11 cellular contexts compared by ENCODE assay signal in the genomic region with DNA sequence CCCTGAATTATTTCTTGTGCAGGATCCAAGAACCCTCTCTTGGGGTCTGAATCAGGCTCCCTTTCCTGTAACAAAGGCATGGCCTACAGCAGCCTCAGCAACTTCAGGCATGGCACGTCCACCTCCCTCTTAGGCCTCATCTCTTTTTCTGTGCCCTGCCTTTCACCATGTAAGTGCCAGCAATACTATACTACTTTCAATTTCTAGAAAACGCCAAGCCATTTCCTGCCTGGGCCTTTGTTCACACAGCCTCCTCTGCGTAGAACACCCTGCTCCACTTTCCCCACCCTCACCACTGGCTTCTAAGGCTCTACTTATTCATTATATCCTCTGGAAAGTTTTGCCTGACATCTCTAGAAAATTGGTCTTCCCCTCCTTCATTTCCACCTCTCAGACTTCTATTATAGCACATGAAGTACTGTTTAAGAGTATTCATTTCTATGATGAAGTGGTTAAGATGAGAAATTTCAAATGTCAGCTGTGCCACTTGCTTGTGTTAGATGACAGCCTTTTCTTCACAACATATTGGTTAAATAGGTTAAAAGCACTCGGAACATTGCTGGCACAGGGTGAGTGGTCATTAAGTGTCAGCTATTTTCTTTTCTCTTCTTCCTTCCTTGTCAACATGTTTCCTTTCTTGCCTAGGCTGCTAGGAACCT. TPM values are rescaled to one million over a fixed set of nuclear protein-coding genes. Genes with fewer than 3 reads are reported as not detected.
DNase-seq lines count a peak whose midpoint lies in the region; ATAC-seq and TF ChIP-seq lines count a peak whose summit lies in the region.
"Had no signal": no experiment of that assay in that cellular context is flagged by ENCODE, and none has a peak within 500 bp of the region (broad histone marks: within the 10 kb centered on the region; RNA-seq: fewer than 3 reads in every experiment).

No MANE protein-coding gene starts in this region.

- CTCF ChIA-PET in CD8-positive, alpha-beta T cell (lab: Charles Lee), result no interaction called here

- peak overlapping the region; percentile 91 for H3K27ac Mint-ChIP-seq in CD8-positive, alpha-beta T cell

- TF ChIP-seq CTCF in CD8-positive, alpha-beta T cell (IDR thresholded peaks at IDR 0.05), result no peak
- TF ChIP-seq CTCF in Peyer's patch (IDR thresholded peaks at IDR 0.05) (no peak), gastroesophageal sphincter (IDR thresholded peaks at IDR 0.05) (no peak)

- H3K4me1 ChIP-seq in CD8-positive, alpha-beta T cell (ENCODE audit: insufficient read depth, low read length), result peaks cover 8% of the 10 kb centered on the region
- H3K4me1 ChIP-seq in Peyer's patch (peaks cover 0 to 10% (median 0%) of the 10 kb centered on the region in 4 donors), gastroesophageal sphincter (peaks cover 0 to 8% (median 0%) of the 10 kb centered on the region in 3 donors)

- 79 to 84% methylated on average over 4 of the region's 4 CpGs for WGBS in gastroesophageal sphincter (ENCODE audit: low coverage in 1 of 2), 2 donors

- peaks cover 14% of the 10 kb centered on the region for H3K4me1 Mint-ChIP-seq in CD8-positive, alpha-beta T cell (ENCODE audit: low read depth)

- H3K27me3 Mint-ChIP-seq in CD8-positive, alpha-beta T cell (ENCODE audit: low read depth), result peaks cover 7% of the 10 kb centered on the region

- H3K36me3 ChIP-seq in CD8-positive, alpha-beta T cell (ENCODE audit: insufficient read depth, low read length), result no peaks in the 10 kb centered on the region
- H3K36me3 ChIP-seq in Peyer's patch, result no peaks in the 10 kb centered on the region
- H3K36me3 ChIP-seq in gastroesophageal sphincter, result no peaks in the 10 kb centered on the region

- peak in 5 of 7 experiments; percentile 11 to 59 (median 15) for DNase-seq in CD8-positive, alpha-beta T cell
- DNase-seq in Peyer's patch (no peak), COR-L47 (lab: John Stamatoyannopoulos, UW) (no peak)
- peak; percentile 20 for DNase-seq in activated naive CD4-positive, alpha-beta T cell treated with Interleukin-2 at 50 U/mL for 16 hours
- DNase-seq in stimulated activated CD4-positive, alpha-beta T cell treated with anti-CD3 and anti-CD28 coated beads, Interleukin-12 subunit alpha, Interleukin-12 subunit beta, amount 100 ng/mL, for 24 hours (ENCODE audit: low read depth in 2 of 2), result peak; percentile 2 to 33
- DNase-seq: erythroblast, NCI-H146 had no signal

- peak; percentile 58 for ATAC-seq in CD8-positive, alpha-beta T cell
- ATAC-seq in GM21447 (IDR thresholded peaks at IDR 0.05; ENCODE audit: unreplicated experiment) (no peak), gastroesophageal sphincter (no peak), GM18861 (IDR thresholded peaks at IDR 0.05; ENCODE audit: unreplicated experiment) (no peak)

- TF ChIP-seq POLR2A in Peyer's patch (IDR thresholded peaks at IDR 0.05) (no peak), gastroesophageal sphincter (IDR thresholded peaks at IDR 0.05) (no peak)

- H3K27ac ChIP-seq in CD8-positive, alpha-beta T cell (ENCODE audit: low read depth, low read length), result peak overlapping the region; percentile 26
- H3K27ac ChIP-seq in Peyer's patch, result peak overlapping the region in 3 of 4 donors; percentile 30 to 84 (median 77)
- H3K27ac ChIP-seq in gastroesophageal sphincter, result no peak overlapping the region

- no peak overlapping the region for H3K4me3 ChIP-seq in CD8-positive, alpha-beta T cell (ENCODE audit: low read depth, low read length)
- no peak overlapping the region for H3K4me3 ChIP-seq in Peyer's patch
- no peak overlapping the region for H3K4me3 ChIP-seq in gastroesophageal sphincter

- H3K4me3 Mint-ChIP-seq in CD8-positive, alpha-beta T cell, result peak overlapping the region; percentile 78

- no peaks in the 10 kb centered on the region for H3K27me3 ChIP-seq in CD8-positive, alpha-beta T cell (ENCODE audit: insufficient read depth, low read length)
- no peaks in the 10 kb centered on the region for H3K27me3 ChIP-seq in Peyer's patch
- peaks cover 13% of the 10 kb centered on the region for H3K27me3 ChIP-seq in gastroesophageal sphincter

- POLR2A ChIA-PET in CD8-positive, alpha-beta T cell (lab: Charles Lee), result no interaction called here

- no peaks in the 10 kb centered on the region for H3K36me3 Mint-ChIP-seq in CD8-positive, alpha-beta T cell

- no peak for TF ChIP-seq EP300 in gastroesophageal sphincter (IDR thresholded peaks at IDR 0.05)

- no peaks in the 10 kb centered on the region for H3K9me3 ChIP-seq in CD8-positive, alpha-beta T cell (ENCODE audit: low read length)
- H3K9me3 ChIP-seq in Peyer's patch, result no peaks in the 10 kb centered on the region
- no peaks in the 10 kb centered on the region for H3K9me3 ChIP-seq in gastroesophageal sphincter

- H3K9me3 Mint-ChIP-seq in CD8-positive, alpha-beta T cell, result no peaks in the 10 kb centered on the region

- intact Hi-C loops in CD8-positive, alpha-beta T cell (cut with DNase I, micrococcal nuclease), result no loop called here

RNA-seq across cellular contexts. Expression of a gene that starts 41.6 kb away (rescaled TPM):
- not detected for total RNA-seq in CD8-positive, alpha-beta T cell
- total RNA-seq in Peyer's patch, result not detected
- total RNA-seq in gastroesophageal sphincter, result under 1 TPM in 1 of 4 donors, not detected in 3; 0.12 TPM
- total RNA-seq: myocyte had no signal

Comparison
In these comparisons a context has a peak if more than half of its experiments do, and no peak if none do; other contexts are left out.
1. DNase-seq: peak in CD8-positive, alpha-beta T cell (5 of 7), activated naive CD4-positive, alpha-beta T cell treated with Interleukin-2 at 50 U/mL for 16 hours (single experiment) and stimulated activated CD4-positive, alpha-beta T cell treated with anti-CD3 and anti-CD28 coated beads, Interleukin-12 subunit alpha, Interleukin-12 subunit beta, amount 100 ng/mL, for 24 hours (2 of 2); none in Peyer's patch (0 of 3) and COR-L47 (single experiment).
2. H3K27ac ChIP-seq: peak in CD8-positive, alpha-beta T cell (single experiment) and Peyer's patch (3 of 4); none in gastroesophageal sphincter (0 of 4).